2 cellular contexts compared by ENCODE assay signal in genomic region chrX:130437996-130438395, GRCh38. TPM values are rescaled to one million over a fixed set of nuclear protein-coding genes. Genes with fewer than 3 reads are reported as not detected.
"Had no signal": no experiment of that assay in that cellular context is flagged by ENCODE, and none has a peak within 500 bp of the region (broad histone marks: within the 10 kb centered on the region; RNA-seq: fewer than 3 reads in every experiment).

No MANE protein-coding gene starts in this region.

RNA-seq across cellular contexts. Expression of gene GPR119, which starts 52.5 kb away (rescaled TPM):
- total RNA-seq: G401, GM12878 had no signal
